Comparison of ENCODE assay signal across 1 cellular context in the genomic region with DNA sequence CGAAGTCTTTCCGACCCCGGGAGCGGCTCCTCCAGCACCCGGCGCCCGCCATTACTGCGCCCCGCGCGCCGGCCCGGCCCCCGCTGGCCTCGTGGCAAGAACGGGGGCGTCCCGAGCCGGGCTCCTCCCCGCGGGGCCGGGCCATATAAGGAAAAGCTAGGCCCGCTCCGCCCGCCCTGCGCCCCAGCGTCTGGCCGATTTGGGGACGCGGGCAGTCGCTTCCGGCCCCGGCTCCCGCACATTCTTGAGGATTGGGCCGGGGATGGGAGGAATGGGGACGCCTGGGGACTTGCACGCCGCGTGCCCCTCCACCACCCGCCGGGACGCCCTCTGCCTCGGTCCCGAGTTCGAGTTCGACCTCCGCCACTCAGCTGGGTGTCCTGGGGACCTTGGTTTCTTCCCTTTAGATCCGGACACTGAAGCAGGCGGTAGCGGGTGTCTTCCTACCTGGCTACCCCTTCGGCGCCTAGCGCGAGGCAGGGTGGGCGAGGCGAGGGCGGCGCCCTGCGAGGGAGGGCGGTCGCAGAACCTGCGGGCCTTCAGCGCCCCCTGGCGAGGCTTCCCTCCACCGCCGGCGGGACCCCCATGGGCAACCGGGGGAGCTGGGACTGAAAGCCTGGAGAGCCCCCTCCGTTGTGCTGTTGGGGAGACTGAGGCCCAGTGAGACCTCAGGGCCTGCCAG.
TF ChIP-seq lines count a peak whose summit lies in the region.

No MANE protein-coding gene starts in this region.

TF ChIP-seq in GM12878, 131 proteins besides CTCF, POLR2A, EP300 and RAD21 (continued from another document and continues in another):
- TF ChIP-seq, protein P1, sequence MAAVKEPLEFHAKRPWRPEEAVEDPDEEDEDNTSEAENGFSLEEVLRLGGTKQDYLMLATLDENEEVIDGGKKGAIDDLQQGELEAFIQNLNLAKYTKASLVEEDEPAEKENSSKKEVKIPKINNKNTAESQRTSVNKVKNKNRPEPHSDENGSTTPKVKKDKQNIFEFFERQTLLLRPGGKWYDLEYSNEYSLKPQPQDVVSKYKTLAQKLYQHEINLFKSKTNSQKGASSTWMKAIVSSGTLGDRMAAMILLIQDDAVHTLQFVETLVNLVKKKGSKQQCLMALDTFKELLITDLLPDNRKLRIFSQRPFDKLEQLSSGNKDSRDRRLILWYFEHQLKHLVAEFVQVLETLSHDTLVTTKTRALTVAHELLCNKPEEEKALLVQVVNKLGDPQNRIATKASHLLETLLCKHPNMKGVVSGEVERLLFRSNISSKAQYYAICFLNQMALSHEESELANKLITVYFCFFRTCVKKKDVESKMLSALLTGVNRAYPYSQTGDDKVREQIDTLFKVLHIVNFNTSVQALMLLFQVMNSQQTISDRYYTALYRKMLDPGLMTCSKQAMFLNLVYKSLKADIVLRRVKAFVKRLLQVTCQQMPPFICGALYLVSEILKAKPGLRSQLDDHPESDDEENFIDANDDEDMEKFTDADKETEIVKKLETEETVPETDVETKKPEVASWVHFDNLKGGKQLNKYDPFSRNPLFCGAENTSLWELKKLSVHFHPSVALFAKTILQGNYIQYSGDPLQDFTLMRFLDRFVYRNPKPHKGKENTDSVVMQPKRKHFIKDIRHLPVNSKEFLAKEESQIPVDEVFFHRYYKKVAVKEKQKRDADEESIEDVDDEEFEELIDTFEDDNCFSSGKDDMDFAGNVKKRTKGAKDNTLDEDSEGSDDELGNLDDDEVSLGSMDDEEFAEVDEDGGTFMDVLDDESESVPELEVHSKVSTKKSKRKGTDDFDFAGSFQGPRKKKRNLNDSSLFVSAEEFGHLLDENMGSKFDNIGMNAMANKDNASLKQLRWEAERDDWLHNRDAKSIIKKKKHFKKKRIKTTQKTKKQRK (IDR thresholded peaks at IDR 0.05; ENCODE audit: low read depth, low read length): no peak
- TF ChIP-seq SMARCA5 (IDR thresholded peaks at IDR 0.05): peak; percentile 98
- TF ChIP-seq PAX5 (IDR thresholded peaks at IDR 0.05; ENCODE audit: borderline replicate concordance, low read depth, low read length): no peak
- peak; percentile 25; the same call in 1 of the 2 replicates for TF ChIP-seq BACH1 (IDR thresholded peaks at IDR 0.05; ENCODE audit: borderline replicate concordance)
- TF ChIP-seq SIN3A (IDR thresholded peaks at IDR 0.05; ENCODE audit: low read depth, low read length): peak; percentile 73
- TF ChIP-seq YBX1 (IDR thresholded peaks at IDR 0.05): no peak
- TF ChIP-seq, protein P2, sequence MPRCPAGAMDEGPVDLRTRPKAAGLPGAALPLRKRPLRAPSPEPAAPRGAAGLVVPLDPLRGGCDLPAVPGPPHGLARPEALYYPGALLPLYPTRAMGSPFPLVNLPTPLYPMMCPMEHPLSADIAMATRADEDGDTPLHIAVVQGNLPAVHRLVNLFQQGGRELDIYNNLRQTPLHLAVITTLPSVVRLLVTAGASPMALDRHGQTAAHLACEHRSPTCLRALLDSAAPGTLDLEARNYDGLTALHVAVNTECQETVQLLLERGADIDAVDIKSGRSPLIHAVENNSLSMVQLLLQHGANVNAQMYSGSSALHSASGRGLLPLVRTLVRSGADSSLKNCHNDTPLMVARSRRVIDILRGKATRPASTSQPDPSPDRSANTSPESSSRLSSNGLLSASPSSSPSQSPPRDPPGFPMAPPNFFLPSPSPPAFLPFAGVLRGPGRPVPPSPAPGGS (IDR thresholded peaks at IDR 0.05; ENCODE audit: borderline replicate concordance, insufficient read depth, low read depth, low read length, poor library complexity, severe bottlenecking): no peak
- TF ChIP-seq TCF7 (IDR thresholded peaks at IDR 0.05; ENCODE audit: borderline replicate concordance): no peak
- peak in 1 of 2 experiments; percentile 86; a peak in 2 of 3 replicates for TF ChIP-seq EGR1 (IDR thresholded peaks at IDR 0.05; ENCODE audit: borderline replicate concordance in 1 of 2, low read depth in 2 of 2, low read length in 2 of 2)
- TF ChIP-seq, protein P3, sequence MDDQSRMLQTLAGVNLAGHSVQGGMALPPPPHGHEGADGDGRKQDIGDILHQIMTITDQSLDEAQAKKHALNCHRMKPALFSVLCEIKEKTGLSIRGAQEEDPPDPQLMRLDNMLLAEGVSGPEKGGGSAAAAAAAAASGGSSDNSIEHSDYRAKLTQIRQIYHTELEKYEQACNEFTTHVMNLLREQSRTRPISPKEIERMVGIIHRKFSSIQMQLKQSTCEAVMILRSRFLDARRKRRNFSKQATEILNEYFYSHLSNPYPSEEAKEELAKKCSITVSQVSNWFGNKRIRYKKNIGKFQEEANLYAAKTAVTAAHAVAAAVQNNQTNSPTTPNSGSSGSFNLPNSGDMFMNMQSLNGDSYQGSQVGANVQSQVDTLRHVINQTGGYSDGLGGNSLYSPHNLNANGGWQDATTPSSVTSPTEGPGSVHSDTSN (IDR thresholded peaks at IDR 0.05; ENCODE audit: insufficient replicate concordance, low read depth, low read length): no peak
- TF ChIP-seq JUND (IDR thresholded peaks at IDR 0.05; ENCODE audit: low read depth, low read length): no peak
- TF ChIP-seq, protein P4, sequence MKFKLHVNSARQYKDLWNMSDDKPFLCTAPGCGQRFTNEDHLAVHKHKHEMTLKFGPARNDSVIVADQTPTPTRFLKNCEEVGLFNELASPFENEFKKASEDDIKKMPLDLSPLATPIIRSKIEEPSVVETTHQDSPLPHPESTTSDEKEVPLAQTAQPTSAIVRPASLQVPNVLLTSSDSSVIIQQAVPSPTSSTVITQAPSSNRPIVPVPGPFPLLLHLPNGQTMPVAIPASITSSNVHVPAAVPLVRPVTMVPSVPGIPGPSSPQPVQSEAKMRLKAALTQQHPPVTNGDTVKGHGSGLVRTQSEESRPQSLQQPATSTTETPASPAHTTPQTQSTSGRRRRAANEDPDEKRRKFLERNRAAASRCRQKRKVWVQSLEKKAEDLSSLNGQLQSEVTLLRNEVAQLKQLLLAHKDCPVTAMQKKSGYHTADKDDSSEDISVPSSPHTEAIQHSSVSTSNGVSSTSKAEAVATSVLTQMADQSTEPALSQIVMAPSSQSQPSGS (IDR thresholded peaks at IDR 0.05; ENCODE audit: low read length): no peak
- TF ChIP-seq HCFC1 (IDR thresholded peaks at IDR 0.05; ENCODE audit: low read length): no peak
- no peak for TF ChIP-seq IRF4 (IDR thresholded peaks at IDR 0.05; ENCODE audit: low read depth, low read length)
- no peak for TF ChIP-seq NFXL1 (IDR thresholded peaks at IDR 0.05; ENCODE audit: borderline replicate concordance)
- TF ChIP-seq TAF1 (IDR thresholded peaks at IDR 0.05; ENCODE audit: borderline replicate concordance, low read depth, low read length): peak; percentile 95
- TF ChIP-seq, protein P5, sequence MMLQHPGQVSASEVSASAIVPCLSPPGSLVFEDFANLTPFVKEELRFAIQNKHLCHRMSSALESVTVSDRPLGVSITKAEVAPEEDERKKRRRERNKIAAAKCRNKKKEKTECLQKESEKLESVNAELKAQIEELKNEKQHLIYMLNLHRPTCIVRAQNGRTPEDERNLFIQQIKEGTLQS (IDR thresholded peaks at IDR 0.05; ENCODE audit: borderline replicate concordance, extremely low read depth, low read depth, low read length): no peak
- peak; percentile 97 to 99 for TF ChIP-seq SRF (IDR thresholded peaks at IDR 0.05; ENCODE audit: low read depth in 2 of 2, low read length in 2 of 2)
- TF ChIP-seq SMAD1 (IDR thresholded peaks at IDR 0.05; ENCODE audit: low read depth, partially characterized antibody): no peak
- no peak for TF ChIP-seq CEBPB (IDR thresholded peaks at IDR 0.05; ENCODE audit: borderline replicate concordance in 1 of 2, low read depth in 2 of 2, low read length in 2 of 2)
- TF ChIP-seq, protein P6, sequence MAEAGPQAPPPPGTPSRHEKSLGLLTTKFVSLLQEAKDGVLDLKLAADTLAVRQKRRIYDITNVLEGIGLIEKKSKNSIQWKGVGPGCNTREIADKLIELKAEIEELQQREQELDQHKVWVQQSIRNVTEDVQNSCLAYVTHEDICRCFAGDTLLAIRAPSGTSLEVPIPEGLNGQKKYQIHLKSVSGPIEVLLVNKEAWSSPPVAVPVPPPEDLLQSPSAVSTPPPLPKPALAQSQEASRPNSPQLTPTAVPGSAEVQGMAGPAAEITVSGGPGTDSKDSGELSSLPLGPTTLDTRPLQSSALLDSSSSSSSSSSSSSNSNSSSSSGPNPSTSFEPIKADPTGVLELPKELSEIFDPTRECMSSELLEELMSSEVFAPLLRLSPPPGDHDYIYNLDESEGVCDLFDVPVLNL (IDR thresholded peaks at IDR 0.05; ENCODE audit: low read depth, low read length): no peak
- peak; percentile 91 for TF ChIP-seq LARP7 (IDR thresholded peaks at IDR 0.05)
- TF ChIP-seq CHD4 (IDR thresholded peaks at IDR 0.05): 0 out of 2 replicates have a peak, but pooled peaks have one; percentile 66
- TF ChIP-seq, protein P7, sequence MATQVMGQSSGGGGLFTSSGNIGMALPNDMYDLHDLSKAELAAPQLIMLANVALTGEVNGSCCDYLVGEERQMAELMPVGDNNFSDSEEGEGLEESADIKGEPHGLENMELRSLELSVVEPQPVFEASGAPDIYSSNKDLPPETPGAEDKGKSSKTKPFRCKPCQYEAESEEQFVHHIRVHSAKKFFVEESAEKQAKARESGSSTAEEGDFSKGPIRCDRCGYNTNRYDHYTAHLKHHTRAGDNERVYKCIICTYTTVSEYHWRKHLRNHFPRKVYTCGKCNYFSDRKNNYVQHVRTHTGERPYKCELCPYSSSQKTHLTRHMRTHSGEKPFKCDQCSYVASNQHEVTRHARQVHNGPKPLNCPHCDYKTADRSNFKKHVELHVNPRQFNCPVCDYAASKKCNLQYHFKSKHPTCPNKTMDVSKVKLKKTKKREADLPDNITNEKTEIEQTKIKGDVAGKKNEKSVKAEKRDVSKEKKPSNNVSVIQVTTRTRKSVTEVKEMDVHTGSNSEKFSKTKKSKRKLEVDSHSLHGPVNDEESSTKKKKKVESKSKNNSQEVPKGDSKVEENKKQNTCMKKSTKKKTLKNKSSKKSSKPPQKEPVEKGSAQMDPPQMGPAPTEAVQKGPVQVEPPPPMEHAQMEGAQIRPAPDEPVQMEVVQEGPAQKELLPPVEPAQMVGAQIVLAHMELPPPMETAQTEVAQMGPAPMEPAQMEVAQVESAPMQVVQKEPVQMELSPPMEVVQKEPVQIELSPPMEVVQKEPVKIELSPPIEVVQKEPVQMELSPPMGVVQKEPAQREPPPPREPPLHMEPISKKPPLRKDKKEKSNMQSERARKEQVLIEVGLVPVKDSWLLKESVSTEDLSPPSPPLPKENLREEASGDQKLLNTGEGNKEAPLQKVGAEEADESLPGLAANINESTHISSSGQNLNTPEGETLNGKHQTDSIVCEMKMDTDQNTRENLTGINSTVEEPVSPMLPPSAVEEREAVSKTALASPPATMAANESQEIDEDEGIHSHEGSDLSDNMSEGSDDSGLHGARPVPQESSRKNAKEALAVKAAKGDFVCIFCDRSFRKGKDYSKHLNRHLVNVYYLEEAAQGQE (IDR thresholded peaks at IDR 0.05; ENCODE audit: low read depth, low read length): no peak
- TF ChIP-seq, protein P8, sequence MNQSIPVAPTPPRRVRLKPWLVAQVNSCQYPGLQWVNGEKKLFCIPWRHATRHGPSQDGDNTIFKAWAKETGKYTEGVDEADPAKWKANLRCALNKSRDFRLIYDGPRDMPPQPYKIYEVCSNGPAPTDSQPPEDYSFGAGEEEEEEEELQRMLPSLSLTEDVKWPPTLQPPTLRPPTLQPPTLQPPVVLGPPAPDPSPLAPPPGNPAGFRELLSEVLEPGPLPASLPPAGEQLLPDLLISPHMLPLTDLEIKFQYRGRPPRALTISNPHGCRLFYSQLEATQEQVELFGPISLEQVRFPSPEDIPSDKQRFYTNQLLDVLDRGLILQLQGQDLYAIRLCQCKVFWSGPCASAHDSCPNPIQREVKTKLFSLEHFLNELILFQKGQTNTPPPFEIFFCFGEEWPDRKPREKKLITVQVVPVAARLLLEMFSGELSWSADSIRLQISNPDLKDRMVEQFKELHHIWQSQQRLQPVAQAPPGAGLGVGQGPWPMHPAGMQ (IDR thresholded peaks at IDR 0.05; ENCODE audit: borderline replicate concordance): no peak
- TF ChIP-seq, protein P9, sequence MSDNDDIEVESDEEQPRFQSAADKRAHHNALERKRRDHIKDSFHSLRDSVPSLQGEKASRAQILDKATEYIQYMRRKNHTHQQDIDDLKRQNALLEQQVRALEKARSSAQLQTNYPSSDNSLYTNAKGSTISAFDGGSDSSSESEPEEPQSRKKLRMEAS (IDR thresholded peaks at IDR 0.05; ENCODE audit: low read depth, low read length): peak; percentile 68
- TF ChIP-seq, protein P10, sequence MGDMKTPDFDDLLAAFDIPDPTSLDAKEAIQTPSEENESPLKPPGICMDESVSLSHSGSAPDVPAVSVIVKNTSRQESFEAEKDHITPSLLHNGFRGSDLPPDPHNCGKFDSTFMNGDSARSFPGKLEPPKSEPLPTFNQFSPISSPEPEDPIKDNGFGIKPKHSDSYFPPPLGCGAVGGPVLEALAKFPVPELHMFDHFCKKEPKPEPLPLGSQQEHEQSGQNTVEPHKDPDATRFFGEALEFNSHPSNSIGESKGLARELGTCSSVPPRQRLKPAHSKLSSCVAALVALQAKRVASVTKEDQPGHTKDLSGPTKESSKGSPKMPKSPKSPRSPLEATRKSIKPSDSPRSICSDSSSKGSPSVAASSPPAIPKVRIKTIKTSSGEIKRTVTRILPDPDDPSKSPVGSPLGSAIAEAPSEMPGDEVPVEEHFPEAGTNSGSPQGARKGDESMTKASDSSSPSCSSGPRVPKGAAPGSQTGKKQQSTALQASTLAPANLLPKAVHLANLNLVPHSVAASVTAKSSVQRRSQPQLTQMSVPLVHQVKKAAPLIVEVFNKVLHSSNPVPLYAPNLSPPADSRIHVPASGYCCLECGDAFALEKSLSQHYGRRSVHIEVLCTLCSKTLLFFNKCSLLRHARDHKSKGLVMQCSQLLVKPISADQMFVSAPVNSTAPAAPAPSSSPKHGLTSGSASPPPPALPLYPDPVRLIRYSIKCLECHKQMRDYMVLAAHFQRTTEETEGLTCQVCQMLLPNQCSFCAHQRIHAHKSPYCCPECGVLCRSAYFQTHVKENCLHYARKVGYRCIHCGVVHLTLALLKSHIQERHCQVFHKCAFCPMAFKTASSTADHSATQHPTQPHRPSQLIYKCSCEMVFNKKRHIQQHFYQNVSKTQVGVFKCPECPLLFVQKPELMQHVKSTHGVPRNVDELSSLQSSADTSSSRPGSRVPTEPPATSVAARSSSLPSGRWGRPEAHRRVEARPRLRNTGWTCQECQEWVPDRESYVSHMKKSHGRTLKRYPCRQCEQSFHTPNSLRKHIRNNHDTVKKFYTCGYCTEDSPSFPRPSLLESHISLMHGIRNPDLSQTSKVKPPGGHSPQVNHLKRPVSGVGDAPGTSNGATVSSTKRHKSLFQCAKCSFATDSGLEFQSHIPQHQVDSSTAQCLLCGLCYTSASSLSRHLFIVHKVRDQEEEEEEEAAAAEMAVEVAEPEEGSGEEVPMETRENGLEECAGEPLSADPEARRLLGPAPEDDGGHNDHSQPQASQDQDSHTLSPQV (IDR thresholded peaks at IDR 0.05): no peak
- TF ChIP-seq CHD1 (IDR thresholded peaks at IDR 0.05; ENCODE audit: low read depth, low read length): peak; percentile 72; the same call in 1 of the 2 replicates
- TF ChIP-seq GATAD2B (conservative IDR thresholded peaks at IDR 0.05; ENCODE audit: low read depth): peak; percentile 97
- TF ChIP-seq, protein P11, sequence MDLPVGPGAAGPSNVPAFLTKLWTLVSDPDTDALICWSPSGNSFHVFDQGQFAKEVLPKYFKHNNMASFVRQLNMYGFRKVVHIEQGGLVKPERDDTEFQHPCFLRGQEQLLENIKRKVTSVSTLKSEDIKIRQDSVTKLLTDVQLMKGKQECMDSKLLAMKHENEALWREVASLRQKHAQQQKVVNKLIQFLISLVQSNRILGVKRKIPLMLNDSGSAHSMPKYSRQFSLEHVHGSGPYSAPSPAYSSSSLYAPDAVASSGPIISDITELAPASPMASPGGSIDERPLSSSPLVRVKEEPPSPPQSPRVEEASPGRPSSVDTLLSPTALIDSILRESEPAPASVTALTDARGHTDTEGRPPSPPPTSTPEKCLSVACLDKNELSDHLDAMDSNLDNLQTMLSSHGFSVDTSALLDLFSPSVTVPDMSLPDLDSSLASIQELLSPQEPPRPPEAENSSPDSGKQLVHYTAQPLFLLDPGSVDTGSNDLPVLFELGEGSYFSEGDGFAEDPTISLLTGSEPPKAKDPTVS (IDR thresholded peaks at IDR 0.05; ENCODE audit: low read depth, low read length): peak; percentile 45; the same call in 1 of the 2 replicates
- no peak for TF ChIP-seq STAT1 (conservative IDR thresholded peaks at IDR 0.05)
- 0 out of 2 replicates have a peak, but pooled peaks have one; percentile 38 for TF ChIP-seq POLR2AphosphoS2 (IDR thresholded peaks at IDR 0.05; ENCODE audit: low read depth, low read length)
